In genomic region chr12:55908726-55909512, GRCh38 we compare ENCODE assay signal across 11 cellular contexts. TPM values are rescaled to one million over a fixed set of nuclear protein-coding genes. Genes with fewer than 3 reads are reported as not detected.
DNase-seq lines count a peak whose midpoint lies in the region; ATAC-seq, FAIRE-seq and TF ChIP-seq lines count a peak whose summit lies in the region.
"Had no signal": no experiment of that assay in that cellular context is flagged by ENCODE, and none has a peak within 500 bp of the region (broad histone marks: within the 10 kb centered on the region; RNA-seq: fewer than 3 reads in every experiment).

No MANE protein-coding gene starts in this region.

- no peak for ATAC-seq in stimulated activated naive CD8-positive, alpha-beta T cell treated with anti-CD3 and anti-CD28 coated beads, Interleukin-15, Interleukin-2, amounts not matched to agents 100 U/mL and 50 U/mL, for 24 hours
- ATAC-seq in sciatic nerve (no peak), HG03280 (IDR thresholded peaks at IDR 0.05; ENCODE audit: unreplicated experiment) (no peak)

- peak overlapping the region; percentile 44 for H3K4me2 ChIP-seq in keratinocyte (ENCODE audit: control insufficient read depth, extremely low read depth, insufficient read depth, low read depth, low read length)

- in situ Hi-C loops in astrocyte of the spinal cord (cut with HindIII; ENCODE audit: low sequenced_read_pairs) = no loop called here

- H3K27ac ChIP-seq in keratinocyte (ENCODE audit: control insufficient read depth, insufficient read depth, low read length) (no peak overlapping the region), stomach (peak overlapping the region in 4 of 5 donors; percentile 22 to 53 (median 44))

- peak overlapping the region; percentile 9 for H3K9ac ChIP-seq in keratinocyte (ENCODE audit: control insufficient read depth, extremely low read depth, insufficient read depth, low read length)

- TF ChIP-seq CTCF in astrocyte of the spinal cord (IDR thresholded peaks at IDR 0.05; ENCODE audit: low read depth, low read length) (no peak), keratinocyte (optimal IDR thresholded peaks at IDR 0.05 in 1 of 3, IDR thresholded peaks at IDR 0.05 in 1 of 3, conservative IDR thresholded peaks at IDR 0.05 in 1 of 3; ENCODE audit: extremely low read depth in 1 of 3, insufficient read depth in 2 of 3, low read length in 3 of 3) (no peak), stomach (IDR thresholded peaks at IDR 0.05) (no peak)

- H3K36me3 ChIP-seq in keratinocyte (ENCODE audit: control insufficient read depth in 2 of 2, extremely low read depth in 1 of 2, insufficient read depth in 2 of 2, low read length in 2 of 2) = peaks cover 0 to 1% of the 10 kb centered on the region in 2 experiments
- peaks cover 0 to 18% (median 15%) of the 10 kb centered on the region in 4 donors for H3K36me3 ChIP-seq in stomach

- TF ChIP-seq EP300 in stomach (IDR thresholded peaks at IDR 0.05) = no peak

- H3K79me2 ChIP-seq in keratinocyte (ENCODE audit: control insufficient read depth, insufficient read depth, low read length) = peaks cover 12% of the 10 kb centered on the region

- H3K9me3 ChIP-seq in keratinocyte (ENCODE audit: control insufficient read depth, low read depth, low read length) (no peaks in the 10 kb centered on the region), stomach (no peaks in the 10 kb centered on the region)

- WGBS in stomach, 5 donors = 41 to 55% (median 44%) methylated on average over 8 of the region's 8 CpGs

- H3K27ac Mint-ChIP-seq in activated CD4-positive, alpha-beta T cell treated with anti-CD3 and anti-CD28 coated beads, Interleukin-2, amount 10 ng/mL, durations not matched to agents 24 days and 14 days = peak overlapping the region; percentile 1

- H3K4me3 Mint-ChIP-seq in activated CD4-positive, alpha-beta T cell treated with anti-CD3 and anti-CD28 coated beads, Interleukin-2, amount 10 ng/mL, durations not matched to agents 24 days and 14 days = no peak overlapping the region

- no peaks in the 10 kb centered on the region for H3K27me3 ChIP-seq in keratinocyte (ENCODE audit: control insufficient read depth, extremely low read depth, insufficient read depth, low read length)
- no peaks in the 10 kb centered on the region for H3K27me3 ChIP-seq in stomach

- FAIRE-seq in keratinocyte (lab: Jason Lieb, UNC) = no peak
- FAIRE-seq: endothelial cell of umbilical vein had no signal

- intact Hi-C loops in activated CD4-positive, alpha-beta T cell treated with anti-CD3 and anti-CD28 coated beads, Interleukin-2, amount 10 ng/mL, durations not matched to agents 24 days and 14 days (cut with micrococcal nuclease) = no loop called here
- intact Hi-C loops in stomach (cut with DNase I; ENCODE audit: low total_unique reads) (no loop called here), sciatic nerve (cut with DNase I) (no loop called here)

- peaks cover 3% of the 10 kb centered on the region for H4K20me1 ChIP-seq in keratinocyte (ENCODE audit: control insufficient read depth, extremely low read depth, insufficient read depth, low read length)

- peaks cover 13% of the 10 kb centered on the region for H3K36me3 Mint-ChIP-seq in activated CD4-positive, alpha-beta T cell treated with anti-CD3 and anti-CD28 coated beads, Interleukin-2, amount 10 ng/mL, durations not matched to agents 24 days and 14 days (ENCODE audit: low read depth)

- dilution Hi-C loops in keratinocyte (cut with MboI; ENCODE audit: extremely low pct_ligation_motif_present, low sequenced_read_pairs) = no loop called here

- no peaks in the 10 kb centered on the region for H3K27me3 Mint-ChIP-seq in activated CD4-positive, alpha-beta T cell treated with anti-CD3 and anti-CD28 coated beads, Interleukin-2, amount 10 ng/mL, durations not matched to agents 24 days and 14 days

- H3K4me3 ChIP-seq in astrocyte of the spinal cord (ENCODE audit: low read depth, low read length) (no peak overlapping the region), keratinocyte (ENCODE audit: control insufficient read depth in 2 of 3, extremely low read depth in 1 of 3, insufficient read depth in 2 of 3, low read depth in 1 of 3, low read length in 3 of 3) (no peak overlapping the region), stomach (no peak overlapping the region)

- DNase-seq in activated CD4-positive, alpha-beta T cell treated with anti-CD3 and anti-CD28 coated beads, Interleukin-2, amount 10 ng/mL, durations not matched to agents 24 days and 14 days = no peak
- no peak for DNase-seq in activated CD4-positive, alpha-beta T cell treated with anti-CD3 and anti-CD28 coated beads for 4 hours
- DNase-seq in astrocyte of the spinal cord (ENCODE audit: low read depth, low spot score) = peak; percentile 25
- DNase-seq in keratinocyte (ENCODE audit: low read depth, low spot score) = no peak
- no peak for DNase-seq in stomach
- no peak for DNase-seq in stimulated activated naive CD8-positive, alpha-beta T cell treated with anti-CD3 and anti-CD28 coated beads, Interleukin-15, Interleukin-2, amounts not matched to agents 100 U/mL and 50 U/mL, for 24 hours
- DNase-seq in sciatic nerve (ENCODE audit: low spot score) = no peak
- DNase-seq: ACHN had no signal

- TF ChIP-seq POLR2A in stomach (IDR thresholded peaks at IDR 0.05) = no peak

- H2AFZ ChIP-seq in keratinocyte (ENCODE audit: control insufficient read depth, low read length) = peak overlapping the region; percentile 1

- H3K9me1 ChIP-seq in keratinocyte (ENCODE audit: control insufficient read depth, extremely low read depth, insufficient read depth, low read length) = no peaks in the 10 kb centered on the region

- H3K4me1 ChIP-seq in keratinocyte (ENCODE audit: control insufficient read depth, extremely low read depth, insufficient read depth, low read length) (peaks cover 21% of the 10 kb centered on the region), stomach (peaks cover 8 to 38% (median 28%) of the 10 kb centered on the region in 4 donors)

- H3K9me3 Mint-ChIP-seq in activated CD4-positive, alpha-beta T cell treated with anti-CD3 and anti-CD28 coated beads, Interleukin-2, amount 10 ng/mL, durations not matched to agents 24 days and 14 days = no peaks in the 10 kb centered on the region

- peaks cover 8% of the 10 kb centered on the region for H3K4me1 Mint-ChIP-seq in activated CD4-positive, alpha-beta T cell treated with anti-CD3 and anti-CD28 coated beads, Interleukin-2, amount 10 ng/mL, durations not matched to agents 24 days and 14 days

RNA-seq across cellular contexts. Expression of gene PYM1, which starts 18.8 kb away (rescaled TPM):
- total RNA-seq in activated CD4-positive, alpha-beta T cell treated with anti-CD3 and anti-CD28 coated beads, Interleukin-2, amount 10 ng/mL, durations not matched to agents 24 days and 14 days = 34.8 and 35.6 TPM in 2 replicates
- 43.6 to 63.4 TPM (median 61.6 TPM) in 3 replicates for polyA plus RNA-seq in keratinocyte
- 30.7 TPM for polyA plus RNA-seq in keratinocyte (2011; ENCODE audit: low read depth)
- polyA plus RNA-seq in keratinocyte (2011; cell fraction: cytosol; rRNA removed) = 53.4 and 60.0 TPM in 2 replicates
- polyA plus RNA-seq in keratinocyte (2011; cell fraction: nucleus; rRNA removed) = 30.7 and 33.5 TPM in 2 replicates
- 27.5 and 45.0 TPM in 2 replicates for polyA plus RNA-seq in keratinocyte (2012; ENCODE audit: low replicate concordance)
- 17.1 to 27.9 TPM (median 19.2 TPM) in 3 replicates for polyA minus RNA-seq in keratinocyte
- 29.0 TPM for polyA minus RNA-seq in keratinocyte (2011; cell fraction: cytosol; rRNA and poly(A)+ RNA removed)
- polyA minus RNA-seq in keratinocyte (2011; cell fraction: nucleus; rRNA and poly(A)+ RNA removed) = 9.0 and 14.3 TPM in 2 replicates
- 10 to 100 TPM in 2 of 5 donors, 1 to 10 TPM in 3; 1.2 to 59.4 (median 9.8) TPM for total RNA-seq in stomach
- 10 to 100 TPM; 42.8 to 54.8 (median 42.8) TPM for polyA plus RNA-seq in stomach
- total RNA-seq in sciatic nerve = 21.8 TPM

RNA-seq across cellular contexts. Expression of gene DGKA, which starts 22.0 kb away (rescaled TPM):
- total RNA-seq in activated CD4-positive, alpha-beta T cell treated with anti-CD3 and anti-CD28 coated beads, Interleukin-2, amount 10 ng/mL, durations not matched to agents 24 days and 14 days = 355 and 365 TPM in 2 replicates
- polyA plus RNA-seq in keratinocyte = 161 to 263 TPM (median 174 TPM) in 3 replicates
- 268 TPM for polyA plus RNA-seq in keratinocyte (2011; ENCODE audit: low read depth)
- polyA plus RNA-seq in keratinocyte (2011; cell fraction: cytosol; rRNA removed) = 161 and 169 TPM in 2 replicates
- polyA plus RNA-seq in keratinocyte (2011; cell fraction: nucleus; rRNA removed) = 591 and 684 TPM in 2 replicates
- polyA plus RNA-seq in keratinocyte (2012; ENCODE audit: low replicate concordance) = 207 and 259 TPM in 2 replicates
- 217 to 364 TPM (median 266 TPM) in 3 replicates for polyA minus RNA-seq in keratinocyte
- 149 TPM for polyA minus RNA-seq in keratinocyte (2011; cell fraction: cytosol; rRNA and poly(A)+ RNA removed)
- 177 and 285 TPM in 2 replicates for polyA minus RNA-seq in keratinocyte (2011; cell fraction: nucleus; rRNA and poly(A)+ RNA removed)
- 100 to 1,000 TPM in 1 of 5 donors, 10 to 100 TPM in 4; 56.0 to 418 (median 92.0) TPM for total RNA-seq in stomach
- 100 to 1,000 TPM in 1 of 3 donors, 10 to 100 TPM in 2; 13.0 to 123 (median 27.6) TPM for polyA plus RNA-seq in stomach
- total RNA-seq in sciatic nerve = 31.8 TPM

RNA-seq across cellular contexts. Expression of gene PMEL, which starts 56.9 kb away (rescaled TPM):
- total RNA-seq in activated CD4-positive, alpha-beta T cell treated with anti-CD3 and anti-CD28 coated beads, Interleukin-2, amount 10 ng/mL, durations not matched to agents 24 days and 14 days = not detected in 2 replicates
- polyA plus RNA-seq in keratinocyte (1.3 to 2.1 TPM (median 1.4 TPM) in 3 replicates), stomach (1 to 10 TPM in 2 of 3 donors, under 1 TPM in 1; 0.75 to 2.1 (median 1.3) TPM)
- polyA plus RNA-seq in keratinocyte (2011; ENCODE audit: low read depth) = 0.89 TPM
- polyA plus RNA-seq in keratinocyte (2011; cell fraction: cytosol; rRNA removed) = 2.3 and 2.7 TPM in 2 replicates
- polyA plus RNA-seq in keratinocyte (2011; cell fraction: nucleus; rRNA removed) = 2.9 and 3.1 TPM in 2 replicates
- polyA plus RNA-seq in keratinocyte (2012; ENCODE audit: low replicate concordance) = 1.0 and 2.2 TPM in 2 replicates
- polyA minus RNA-seq in keratinocyte = 2.1 to 4.9 TPM (median 4.3 TPM) in 3 replicates
- 0.96 TPM for polyA minus RNA-seq in keratinocyte (2011; cell fraction: cytosol; rRNA and poly(A)+ RNA removed)
- polyA minus RNA-seq in keratinocyte (2011; cell fraction: nucleus; rRNA and poly(A)+ RNA removed) = 1.0 and 1.5 TPM in 2 replicates
- total RNA-seq in stomach (1 to 10 TPM in 2 of 5 donors, under 1 TPM in 2, not detected in 1; 0.58 to 4.0 (median 1.0) TPM), sciatic nerve (0.49 TPM)
- total RNA-seq: mononuclear cell had no signal

RNA-seq across cellular contexts. Expression of gene CDK2, which starts 57.7 kb away (rescaled TPM):
- 108 and 110 TPM in 2 replicates for total RNA-seq in activated CD4-positive, alpha-beta T cell treated with anti-CD3 and anti-CD28 coated beads, Interleukin-2, amount 10 ng/mL, durations not matched to agents 24 days and 14 days
- polyA plus RNA-seq in keratinocyte (34.3 to 49.3 TPM (median 47.3 TPM) in 3 replicates), stomach (10 to 100 TPM; 12.5 to 18.4 (median 17.5) TPM)
- 6.5 TPM for polyA plus RNA-seq in keratinocyte (2011; ENCODE audit: low read depth)
- 24.9 and 27.4 TPM in 2 replicates for polyA plus RNA-seq in keratinocyte (2011; cell fraction: cytosol; rRNA removed)
- polyA plus RNA-seq in keratinocyte (2011; cell fraction: nucleus; rRNA removed) = 42.3 and 56.9 TPM in 2 replicates
- 22.4 and 30.3 TPM in 2 replicates for polyA plus RNA-seq in keratinocyte (2012; ENCODE audit: low replicate concordance)
- 34.3 to 46.8 TPM (median 36.0 TPM) in 3 replicates for polyA minus RNA-seq in keratinocyte
- 15.5 TPM for polyA minus RNA-seq in keratinocyte (2011; cell fraction: cytosol; rRNA and poly(A)+ RNA removed)
- polyA minus RNA-seq in keratinocyte (2011; cell fraction: nucleus; rRNA and poly(A)+ RNA removed) = 14.0 and 18.6 TPM in 2 replicates
- total RNA-seq in stomach (100 to 1,000 TPM in 1 of 5 donors, 10 to 100 TPM in 3, 1 to 10 TPM in 1; 4.1 to 124 (median 12.3) TPM), sciatic nerve (14.4 TPM)
